In genomic region chr12:128365831-128366231, GRCh38 we compare ENCODE assay signal across 9 cellular contexts.
DNase-seq lines count a peak whose midpoint lies in the region; ATAC-seq and TF ChIP-seq lines count a peak whose summit lies in the region.
"Had no signal": no experiment of that assay in that cellular context is flagged by ENCODE, and none has a peak within 500 bp of the region (broad histone marks: within the 10 kb centered on the region; RNA-seq: fewer than 3 reads in every experiment).

No MANE protein-coding gene starts in this region.

- 2 to 5% methylated on average over 7 to 9 of the region's 23 CpGs for WGBS in gastroesophageal sphincter (ENCODE audit: low coverage in 1 of 2), 2 donors
- WGBS in mesodermal cell (ENCODE audit: insufficient coverage in 2 of 2), 2 experiments, result 9 to 18% methylated on average over 23 of the region's 23 CpGs

- no peak for TF ChIP-seq POLR2A in gastroesophageal sphincter (IDR thresholded peaks at IDR 0.05)

- peak; percentile 40; the same call in 2 of the 3 replicates for ATAC-seq in RWPE2 (ENCODE audit: low read depth)
- ATAC-seq in gastroesophageal sphincter, result peak; percentile 62
- ATAC-seq in GM18498 (IDR thresholded peaks at IDR 0.05; ENCODE audit: unreplicated experiment), result no peak
- ATAC-seq in GM18517 (IDR thresholded peaks at IDR 0.05; ENCODE audit: unreplicated experiment), result no peak

- TF ChIP-seq EP300 in gastroesophageal sphincter (IDR thresholded peaks at IDR 0.05), result no peak

- H3K27me3 ChIP-seq in RWPE2 (ENCODE audit: insufficient read depth, poor library complexity, severe bottlenecking), result peaks cover 24% of the 10 kb centered on the region
- peaks cover 55% of the 10 kb centered on the region for H3K27me3 ChIP-seq in gastroesophageal sphincter

- no peaks in the 10 kb centered on the region for H3K9me3 ChIP-seq in RWPE2 (ENCODE audit: severe bottlenecking)
- H3K9me3 ChIP-seq in gastroesophageal sphincter, result no peaks in the 10 kb centered on the region
- no peaks in the 10 kb centered on the region for H3K9me3 ChIP-seq in mesodermal cell (ENCODE audit: control insufficient read depth, low read length)

- H3K4me1 ChIP-seq in RWPE2 (ENCODE audit: insufficient read depth, poor library complexity, severe bottlenecking) (no peaks in the 10 kb centered on the region), gastroesophageal sphincter (peaks cover 0 to 18% (median 0%) of the 10 kb centered on the region in 3 donors), mesodermal cell (ENCODE audit: control insufficient read depth, insufficient read depth, low read length, poor library complexity, severe bottlenecking) (peaks cover 6% of the 10 kb centered on the region)

- H3K27ac ChIP-seq in RWPE2 (ENCODE audit: poor library complexity, severe bottlenecking), result no peak overlapping the region
- H3K27ac ChIP-seq in gastroesophageal sphincter, result peak overlapping the region in 1 of 4 donors; percentile 33
- H3K27ac ChIP-seq in mesodermal cell (ENCODE audit: low read depth, low read length, severe bottlenecking), result peak overlapping the region; percentile 84

- DNase-seq in RWPE2 (ENCODE audit: low spot score), result no peak
- DNase-seq in superior temporal gyrus (ENCODE audit: extremely low spot score), result peak; percentile 70
- DNase-seq in UCSD-AML1 (lab: John Stamatoyannopoulos, UW; ENCODE audit: unreplicated experiment), result no peak
- no peak for DNase-seq in dermis blood vessel endothelial cell
- DNase-seq: activated CD4-positive, alpha-beta memory T cell treated with anti-CD3 and anti-CD28 coated beads for 36 hours had no signal

- H3K36me3 ChIP-seq in RWPE2 (ENCODE audit: low read depth) (no peaks in the 10 kb centered on the region), gastroesophageal sphincter (no peaks in the 10 kb centered on the region), mesodermal cell (ENCODE audit: control insufficient read depth, insufficient read depth, low read length) (no peaks in the 10 kb centered on the region)

- H3K4me3 ChIP-seq in RWPE2 (ENCODE audit: severe bottlenecking), result no peak overlapping the region
- H3K4me3 ChIP-seq in gastroesophageal sphincter, result peak overlapping the region in 1 of 2 donors; percentile 43
- peak overlapping the region; percentile 14 for H3K4me3 ChIP-seq in mesodermal cell (ENCODE audit: extremely low read depth, insufficient read depth, low read length, poor library complexity, severe bottlenecking)

- TF ChIP-seq CTCF in RWPE2 (IDR thresholded peaks at IDR 0.05; ENCODE audit: poor library complexity, severe bottlenecking) (no peak), gastroesophageal sphincter (IDR thresholded peaks at IDR 0.05) (no peak)

Comparison
In these comparisons a context has a peak if more than half of its experiments do, and no peak if none do; other contexts are left out.
1. ATAC-seq: peak in RWPE2 (single experiment) and gastroesophageal sphincter (single experiment); none in GM18498 (single experiment) and GM18517 (single experiment).